Comparison of ENCODE assay signal across 1 cellular context in the genomic region with DNA sequence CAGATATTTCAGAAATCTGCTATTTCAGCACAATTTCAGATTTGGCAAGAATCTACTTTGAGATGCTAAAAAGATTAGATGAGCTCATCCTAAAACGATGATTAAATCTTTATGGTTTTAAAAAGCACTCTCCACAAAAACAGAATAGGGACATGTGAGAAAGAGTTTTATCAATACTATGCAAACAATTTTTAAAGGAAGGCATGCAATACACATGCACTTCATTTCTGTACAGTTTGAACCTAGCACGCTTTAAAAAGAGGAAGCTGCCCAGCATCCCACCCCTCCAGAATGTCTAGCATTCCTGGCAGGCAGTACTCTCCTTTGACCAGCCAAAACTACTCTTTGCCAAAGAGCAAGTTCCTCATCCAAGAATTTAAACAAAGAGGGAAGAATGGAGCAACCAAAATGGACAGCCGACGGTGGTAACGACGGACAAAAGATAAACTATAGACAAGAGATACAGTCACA.
TF ChIP-seq lines count a peak whose summit lies in the region.

No MANE protein-coding gene starts in this region.

TF ChIP-seq in WTC11, 78 proteins besides CTCF, POLR2A, EP300 and RAD21 (continued from another document):
- TF ChIP-seq, protein P1, sequence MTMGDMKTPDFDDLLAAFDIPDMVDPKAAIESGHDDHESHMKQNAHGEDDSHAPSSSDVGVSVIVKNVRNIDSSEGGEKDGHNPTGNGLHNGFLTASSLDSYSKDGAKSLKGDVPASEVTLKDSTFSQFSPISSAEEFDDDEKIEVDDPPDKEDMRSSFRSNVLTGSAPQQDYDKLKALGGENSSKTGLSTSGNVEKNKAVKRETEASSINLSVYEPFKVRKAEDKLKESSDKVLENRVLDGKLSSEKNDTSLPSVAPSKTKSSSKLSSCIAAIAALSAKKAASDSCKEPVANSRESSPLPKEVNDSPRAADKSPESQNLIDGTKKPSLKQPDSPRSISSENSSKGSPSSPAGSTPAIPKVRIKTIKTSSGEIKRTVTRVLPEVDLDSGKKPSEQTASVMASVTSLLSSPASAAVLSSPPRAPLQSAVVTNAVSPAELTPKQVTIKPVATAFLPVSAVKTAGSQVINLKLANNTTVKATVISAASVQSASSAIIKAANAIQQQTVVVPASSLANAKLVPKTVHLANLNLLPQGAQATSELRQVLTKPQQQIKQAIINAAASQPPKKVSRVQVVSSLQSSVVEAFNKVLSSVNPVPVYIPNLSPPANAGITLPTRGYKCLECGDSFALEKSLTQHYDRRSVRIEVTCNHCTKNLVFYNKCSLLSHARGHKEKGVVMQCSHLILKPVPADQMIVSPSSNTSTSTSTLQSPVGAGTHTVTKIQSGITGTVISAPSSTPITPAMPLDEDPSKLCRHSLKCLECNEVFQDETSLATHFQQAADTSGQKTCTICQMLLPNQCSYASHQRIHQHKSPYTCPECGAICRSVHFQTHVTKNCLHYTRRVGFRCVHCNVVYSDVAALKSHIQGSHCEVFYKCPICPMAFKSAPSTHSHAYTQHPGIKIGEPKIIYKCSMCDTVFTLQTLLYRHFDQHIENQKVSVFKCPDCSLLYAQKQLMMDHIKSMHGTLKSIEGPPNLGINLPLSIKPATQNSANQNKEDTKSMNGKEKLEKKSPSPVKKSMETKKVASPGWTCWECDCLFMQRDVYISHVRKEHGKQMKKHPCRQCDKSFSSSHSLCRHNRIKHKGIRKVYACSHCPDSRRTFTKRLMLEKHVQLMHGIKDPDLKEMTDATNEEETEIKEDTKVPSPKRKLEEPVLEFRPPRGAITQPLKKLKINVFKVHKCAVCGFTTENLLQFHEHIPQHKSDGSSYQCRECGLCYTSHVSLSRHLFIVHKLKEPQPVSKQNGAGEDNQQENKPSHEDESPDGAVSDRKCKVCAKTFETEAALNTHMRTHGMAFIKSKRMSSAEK (CRISPR knock-in tag; IDR thresholded peaks at IDR 0.05; ENCODE audit: borderline replicate concordance): no peak
- TF ChIP-seq ETV6 (CRISPR knock-in tag; IDR thresholded peaks at IDR 0.05): no peak
- TF ChIP-seq, protein P2, sequence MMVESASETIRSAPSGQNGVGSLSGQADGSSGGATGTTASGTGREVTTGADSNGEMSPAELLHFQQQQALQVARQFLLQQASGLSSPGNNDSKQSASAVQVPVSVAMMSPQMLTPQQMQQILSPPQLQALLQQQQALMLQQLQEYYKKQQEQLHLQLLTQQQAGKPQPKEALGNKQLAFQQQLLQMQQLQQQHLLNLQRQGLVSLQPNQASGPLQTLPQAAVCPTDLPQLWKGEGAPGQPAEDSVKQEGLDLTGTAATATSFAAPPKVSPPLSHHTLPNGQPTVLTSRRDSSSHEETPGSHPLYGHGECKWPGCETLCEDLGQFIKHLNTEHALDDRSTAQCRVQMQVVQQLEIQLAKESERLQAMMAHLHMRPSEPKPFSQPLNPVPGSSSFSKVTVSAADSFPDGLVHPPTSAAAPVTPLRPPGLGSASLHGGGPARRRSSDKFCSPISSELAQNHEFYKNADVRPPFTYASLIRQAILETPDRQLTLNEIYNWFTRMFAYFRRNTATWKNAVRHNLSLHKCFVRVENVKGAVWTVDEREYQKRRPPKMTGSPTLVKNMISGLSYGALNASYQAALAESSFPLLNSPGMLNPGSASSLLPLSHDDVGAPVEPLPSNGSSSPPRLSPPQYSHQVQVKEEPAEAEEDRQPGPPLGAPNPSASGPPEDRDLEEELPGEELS (CRISPR knock-in tag; IDR thresholded peaks at IDR 0.05): no peak
- TF ChIP-seq, protein P3, sequence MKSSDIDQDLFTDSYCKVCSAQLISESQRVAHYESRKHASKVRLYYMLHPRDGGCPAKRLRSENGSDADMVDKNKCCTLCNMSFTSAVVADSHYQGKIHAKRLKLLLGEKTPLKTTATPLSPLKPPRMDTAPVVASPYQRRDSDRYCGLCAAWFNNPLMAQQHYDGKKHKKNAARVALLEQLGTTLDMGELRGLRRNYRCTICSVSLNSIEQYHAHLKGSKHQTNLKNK (CRISPR knock-in tag; IDR thresholded peaks at IDR 0.05): no peak
- no peak for TF ChIP-seq IRF1 (CRISPR knock-in tag; IDR thresholded peaks at IDR 0.05)
